Comparison of ENCODE assay signal across 20 cellular contexts in the genomic region with DNA sequence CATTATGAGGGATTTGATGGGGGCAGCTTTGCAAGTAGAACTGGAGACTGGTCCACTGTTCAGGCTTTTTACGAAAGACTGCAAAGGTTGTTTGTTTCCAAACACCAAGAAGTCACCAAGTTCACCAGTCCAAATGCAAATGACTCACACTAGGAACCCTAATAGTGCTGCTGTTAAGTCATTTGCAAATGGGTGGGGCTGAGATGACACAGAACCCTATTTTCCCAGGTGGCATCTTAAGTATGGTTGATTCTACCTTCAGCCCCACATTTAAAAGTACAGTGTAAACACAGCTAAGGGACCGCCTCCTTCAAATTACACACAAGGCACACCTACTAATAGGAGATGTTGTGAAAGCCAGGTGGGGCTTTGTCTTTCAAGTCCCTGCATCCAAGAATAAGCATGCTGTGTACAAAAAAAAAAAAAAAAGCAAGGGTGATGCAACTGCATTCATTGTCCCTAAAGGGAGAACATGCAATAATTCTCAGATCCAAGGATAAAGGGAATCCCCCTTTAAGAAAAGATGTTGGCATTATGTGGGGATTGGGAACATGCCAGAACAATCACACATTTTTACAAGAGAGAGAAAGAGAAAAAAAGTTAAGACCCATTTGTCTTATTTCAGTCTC. TPM values are rescaled to one million over a fixed set of nuclear protein-coding genes. Genes with fewer than 3 reads are reported as not detected.
DNase-seq lines count a peak whose midpoint lies in the region; ATAC-seq, FAIRE-seq and TF ChIP-seq lines count a peak whose summit lies in the region.
"Had no signal": no experiment of that assay in that cellular context is flagged by ENCODE, and none has a peak within 500 bp of the region (broad histone marks: within the 10 kb centered on the region; RNA-seq: fewer than 3 reads in every experiment).

No MANE protein-coding gene starts in this region.

- no peak overlapping the region for H2AFZ ChIP-seq in GM23338
- H2AFZ ChIP-seq in mammary epithelial cell (ENCODE audit: low read depth, low read length): peak overlapping the region; percentile 69
- no peak overlapping the region for H2AFZ ChIP-seq in keratinocyte (ENCODE audit: control insufficient read depth, low read length)

- H3K27ac ChIP-seq in GM23338 (ENCODE audit: low read depth) (no peak overlapping the region), mammary epithelial cell (ENCODE audit: insufficient read depth, low read depth, low read length) (peak overlapping the region; percentile 98), keratinocyte (ENCODE audit: control insufficient read depth, insufficient read depth, low read length) (peak overlapping the region; percentile 16)
- H3K27ac ChIP-seq in effector memory CD4-positive, alpha-beta T cell (ENCODE audit: insufficient read depth, low read length, poor library complexity, severe bottlenecking): no peak overlapping the region
- H3K27ac ChIP-seq: gastrocnemius medialis had no signal

- H3K9ac ChIP-seq in mammary epithelial cell (ENCODE audit: insufficient read depth, low read length) (peak overlapping the region; percentile 79), keratinocyte (ENCODE audit: control insufficient read depth, extremely low read depth, insufficient read depth, low read length) (no peak overlapping the region)

- dilution Hi-C loops in mammary epithelial cell (cut with HindIII; ENCODE audit: low sequenced_read_pairs): no loop called here
- dilution Hi-C loops in keratinocyte (cut with MboI; ENCODE audit: extremely low pct_ligation_motif_present, low sequenced_read_pairs): no loop called here

- H3K27me3 Mint-ChIP-seq in GM23338 (ENCODE audit: insufficient read depth, low read depth, poor library complexity): no peaks in the 10 kb centered on the region
- no peaks in the 10 kb centered on the region for H3K27me3 Mint-ChIP-seq in activated T-helper 17 cell treated with anti-CD3 and anti-CD28 coated beads, Interleukin-2, amount 50 U/mL, for 72 hours
- H3K27me3 Mint-ChIP-seq: central memory CD8-positive, alpha-beta T cell; T-helper 17 cell had no signal

- DNase-seq in GM23338 (ENCODE audit: low spot score): peak; percentile 26
- DNase-seq in NCI-H1436 (lab: John Stamatoyannopoulos, UW): peak; percentile 79
- DNase-seq in mammary epithelial cell: peak; percentile 92
- no peak for DNase-seq in keratinocyte (ENCODE audit: low read depth, low spot score)
- DNase-seq in GM10266 (ENCODE audit: extremely low spot score): no peak
- DNase-seq in effector memory CD4-positive, alpha-beta T cell: no peak
- DNase-seq: activated CD4-positive, CD25-positive, alpha-beta regulatory T cell; activated CD8-positive, alpha-beta memory T cell treated with anti-CD3 and anti-CD28 coated beads for 24 hours; effector CD8-positive, alpha-beta T cell; gastrocnemius medialis; GDM1; SHP77 treated with DMSO at 0.1 percent for 48 hours; stimulated activated CD4-positive, alpha-beta T cell treated with anti-CD3 and anti-CD28 coated beads, Interleukin-4, amount 100 ng/mL, for 4 hours; stimulated activated CD8-positive, alpha-beta memory T cell treated with anti-CD3 and anti-CD28 coated beads, Interleukin-4, amount 100 ng/mL, for 48 hours; T-helper 17 cell had no signal

- peaks cover 40% of the 10 kb centered on the region for H3K79me2 ChIP-seq in GM23338 (replicated peaks; ENCODE audit: insufficient read depth)
- H3K79me2 ChIP-seq in mammary epithelial cell (ENCODE audit: insufficient read depth, low read length): no peaks in the 10 kb centered on the region
- H3K79me2 ChIP-seq in keratinocyte (ENCODE audit: control insufficient read depth, insufficient read depth, low read length): no peaks in the 10 kb centered on the region

- H3K9me3 ChIP-seq in mammary epithelial cell (replicated peaks; ENCODE audit: insufficient read depth, low read length) (no peaks in the 10 kb centered on the region), keratinocyte (ENCODE audit: control insufficient read depth, low read depth, low read length) (no peaks in the 10 kb centered on the region)
- no peaks in the 10 kb centered on the region for H3K9me3 ChIP-seq in effector memory CD4-positive, alpha-beta T cell (ENCODE audit: control insufficient read depth, low read length)
- H3K9me3 ChIP-seq: gastrocnemius medialis had no signal

- H3K4me3 Mint-ChIP-seq in GM23338: no peak overlapping the region; the same call in 2 of the 3 replicates
- no peak overlapping the region for H3K4me3 Mint-ChIP-seq in activated T-helper 17 cell treated with anti-CD3 and anti-CD28 coated beads, Interleukin-2, amount 50 U/mL, for 72 hours
- H3K4me3 Mint-ChIP-seq: central memory CD8-positive, alpha-beta T cell; T-helper 17 cell had no signal

- WGBS in mammary epithelial cell (ENCODE audit: low coverage, missing lambda C conversion rate): 94% methylated on average over 2 of the region's 2 CpGs

- H3K4me3 ChIP-seq in GM23338 (no peak overlapping the region), mammary epithelial cell (replicated peaks in 1 of 3; ENCODE audit: insufficient read depth in 1 of 3, low read depth in 2 of 3, low read length in 3 of 3) (peak overlapping the region; percentile 34 to 42 (median 37)), keratinocyte (ENCODE audit: control insufficient read depth in 2 of 3, extremely low read depth in 1 of 3, insufficient read depth in 2 of 3, low read depth in 1 of 3, low read length in 3 of 3) (no peak overlapping the region)
- no peak overlapping the region for H3K4me3 ChIP-seq in effector memory CD4-positive, alpha-beta T cell (ENCODE audit: insufficient read depth, low read depth, low read length, poor library complexity, severe bottlenecking)
- H3K4me3 ChIP-seq: gastrocnemius medialis had no signal

- TF ChIP-seq CTCF in GM23338 (conservative IDR thresholded peaks at IDR 0.05; ENCODE audit: low read depth in 2 of 2) (no peak), mammary epithelial cell (conservative IDR thresholded peaks at IDR 0.05 in 1 of 2, IDR thresholded peaks at IDR 0.05 in 1 of 2; ENCODE audit: extremely low read depth in 1 of 2, insufficient read depth in 1 of 2, low read depth in 1 of 2, low read length in 2 of 2) (no peak), keratinocyte (optimal IDR thresholded peaks at IDR 0.05 in 1 of 3, IDR thresholded peaks at IDR 0.05 in 1 of 3, conservative IDR thresholded peaks at IDR 0.05 in 1 of 3; ENCODE audit: extremely low read depth in 1 of 3, insufficient read depth in 2 of 3, low read length in 3 of 3) (no peak), GM10266 (IDR thresholded peaks at IDR 0.05; ENCODE audit: control insufficient read depth, insufficient read depth, low read depth, missing control alignments) (no peak)

- H4K20me1 ChIP-seq in GM23338 (replicated peaks; ENCODE audit: insufficient read depth) (no peaks in the 10 kb centered on the region), mammary epithelial cell (ENCODE audit: insufficient read depth, low read length) (no peaks in the 10 kb centered on the region), keratinocyte (ENCODE audit: control insufficient read depth, extremely low read depth, insufficient read depth, low read length) (no peaks in the 10 kb centered on the region)

- ATAC-seq in GM23338 (no peak; the same call in 2 of the 3 replicates), HG02885 (IDR thresholded peaks at IDR 0.05; ENCODE audit: poor library complexity, unreplicated experiment) (no peak)
- ATAC-seq in activated T-helper 17 cell treated with anti-CD3 and anti-CD28 coated beads, Interleukin-2, amount 50 U/mL, for 72 hours (replicated peaks): no peak
- ATAC-seq: gastrocnemius medialis, T-helper 17 cell had no signal

- H3K36me3 Mint-ChIP-seq in GM23338 (ENCODE audit: low read depth): peaks cover 14% of the 10 kb centered on the region; the same call in 2 of the 3 replicates
- H3K36me3 Mint-ChIP-seq in activated T-helper 17 cell treated with anti-CD3 and anti-CD28 coated beads, Interleukin-2, amount 50 U/mL, for 72 hours (ENCODE audit: low read depth): no peaks in the 10 kb centered on the region

- intact Hi-C loops in mammary epithelial cell (cut with micrococcal nuclease): loop anchor here (1.0 kb wide), 1 partner anchor 167 kb away; a partner anchor contains a TSS

- H3K4me2 ChIP-seq in GM23338: peak overlapping the region; percentile 40; the same call in 1 of the 2 replicates
- H3K4me2 ChIP-seq in mammary epithelial cell (ENCODE audit: insufficient read depth, low read depth, low read length): peak overlapping the region; percentile 84
- H3K4me2 ChIP-seq in keratinocyte (ENCODE audit: control insufficient read depth, extremely low read depth, insufficient read depth, low read depth, low read length): peak overlapping the region; percentile 22

- peaks cover 27% of the 10 kb centered on the region for H3K4me1 ChIP-seq in GM23338 (ENCODE audit: insufficient read depth)
- peaks cover 20% of the 10 kb centered on the region for H3K4me1 ChIP-seq in mammary epithelial cell (ENCODE audit: insufficient read depth, low read length)
- peaks cover 18% of the 10 kb centered on the region for H3K4me1 ChIP-seq in keratinocyte (ENCODE audit: control insufficient read depth, extremely low read depth, insufficient read depth, low read length)
- no peaks in the 10 kb centered on the region for H3K4me1 ChIP-seq in effector memory CD4-positive, alpha-beta T cell (ENCODE audit: control insufficient read depth, insufficient read depth, low read length, poor library complexity, severe bottlenecking)
- H3K4me1 ChIP-seq: gastrocnemius medialis had no signal

- peaks cover 23% of the 10 kb centered on the region; the same call in 2 of the 3 replicates for H3K9me3 Mint-ChIP-seq in GM23338
- peaks cover 8% of the 10 kb centered on the region for H3K9me3 Mint-ChIP-seq in activated T-helper 17 cell treated with anti-CD3 and anti-CD28 coated beads, Interleukin-2, amount 50 U/mL, for 72 hours
- H3K9me3 Mint-ChIP-seq: activated T-helper 2 cell treated with anti-CD3 and anti-CD28 coated beads, Interferon-gamma antibody, Interleukin-2, Interleukin-4, amounts not matched to agents 10 μg/mL and 5 μg/mL and 100 μg/mL, durations not matched to agents 14 hours and 24 hours and 36 hours had no signal

- H3K9me1 ChIP-seq in keratinocyte (ENCODE audit: control insufficient read depth, extremely low read depth, insufficient read depth, low read length): no peaks in the 10 kb centered on the region

- 0 out of 2 replicates have a peak overlapping the region, but pooled peaks have one; percentile 66 for H3K27ac Mint-ChIP-seq in GM23338
- H3K27ac Mint-ChIP-seq in activated T-helper 17 cell treated with anti-CD3 and anti-CD28 coated beads, Interleukin-2, amount 50 U/mL, for 72 hours: no peak overlapping the region
- H3K27ac Mint-ChIP-seq: activated T-helper 2 cell treated with anti-CD3 and anti-CD28 coated beads, Interferon-gamma antibody, Interleukin-2, Interleukin-4, amounts not matched to agents 10 μg/mL and 5 μg/mL and 100 μg/mL, durations not matched to agents 14 hours and 24 hours and 36 hours; T-helper 17 cell had no signal

- H3K27me3 ChIP-seq in GM23338 (ENCODE audit: insufficient read depth) (no peaks in the 10 kb centered on the region), mammary epithelial cell (ENCODE audit: insufficient read depth, low read length) (no peaks in the 10 kb centered on the region), keratinocyte (ENCODE audit: control insufficient read depth, extremely low read depth, insufficient read depth, low read length) (no peaks in the 10 kb centered on the region)
- no peaks in the 10 kb centered on the region for H3K27me3 ChIP-seq in effector memory CD4-positive, alpha-beta T cell (replicated peaks; ENCODE audit: control insufficient read depth, insufficient read depth, low read length, poor library complexity, severe bottlenecking)
- H3K27me3 ChIP-seq: gastrocnemius medialis had no signal

- CTCF ChIA-PET in mammary epithelial cell (lab: Charles Lee; ENCODE audit: low non-redundant PET): no interaction called here

- in situ Hi-C loops in mammary epithelial cell (cut with MboI; ENCODE audit: low sequenced_read_pairs in 2 of 2): no loop called here

- TSS peak; percentile 99 for BruUV-seq in mammary epithelial cell (replicated peaks; lab: Mats Ljungman, UMichigan)

- FAIRE-seq in keratinocyte (lab: Jason Lieb, UNC): peak; percentile 71
- FAIRE-seq: GM12891 had no signal

- H3F3A ChIP-seq in GM23338 (replicated peaks; ENCODE audit: low read depth): no peaks in the 10 kb centered on the region

- no peaks in the 10 kb centered on the region for H3K36me3 ChIP-seq in GM23338 (ENCODE audit: insufficient read depth)
- H3K36me3 ChIP-seq in mammary epithelial cell (ENCODE audit: insufficient read depth, low read length): no peaks in the 10 kb centered on the region
- no peaks in the 10 kb centered on the region for H3K36me3 ChIP-seq in keratinocyte (ENCODE audit: control insufficient read depth in 2 of 2, extremely low read depth in 1 of 2, insufficient read depth in 2 of 2, low read length in 2 of 2)
- no peaks in the 10 kb centered on the region for H3K36me3 ChIP-seq in effector memory CD4-positive, alpha-beta T cell (ENCODE audit: control insufficient read depth, insufficient read depth, low read length)
- H3K36me3 ChIP-seq: gastrocnemius medialis had no signal

- H3K9me2 ChIP-seq in GM23338 (ENCODE audit: insufficient read depth): peaks cover 4% of the 10 kb centered on the region

- H3K4me1 Mint-ChIP-seq in GM23338: peaks cover 24% of the 10 kb centered on the region
- no peaks in the 10 kb centered on the region for H3K4me1 Mint-ChIP-seq in activated T-helper 17 cell treated with anti-CD3 and anti-CD28 coated beads, Interleukin-2, amount 50 U/mL, for 72 hours
- H3K4me1 Mint-ChIP-seq: central memory CD8-positive, alpha-beta T cell; T-helper 17 cell had no signal

RNA-seq across cellular contexts. Expression of a gene that starts 27.3 kb away (rescaled TPM):
- 5.1 and 6.8 TPM in 2 replicates for total RNA-seq in GM23338 (2014; rRNA removed; shearing (Covaris generic))
- polyA plus RNA-seq in GM23338 (2016; fragmentation: Nextera tagmentation; extraction: Ambion mirVana): 4.2 and 5.2 TPM in 2 replicates
- 1 to 10 TPM; 1.4 to 2.5 TPM for total RNA-seq in mammary epithelial cell
- polyA plus RNA-seq in mammary epithelial cell: 0.74 TPM
- polyA minus RNA-seq in mammary epithelial cell: 1.3 TPM
- 0.14 to 0.49 TPM (median 0.35 TPM) in 3 replicates for polyA plus RNA-seq in keratinocyte
- 0.71 TPM for polyA plus RNA-seq in keratinocyte (2011; ENCODE audit: low read depth)
- polyA plus RNA-seq in keratinocyte (2011; cell fraction: cytosol; rRNA removed): 0.18 and 0.30 TPM in 2 replicates
- polyA plus RNA-seq in keratinocyte (2011; cell fraction: nucleus; rRNA removed): 0.36 and 0.59 TPM in 2 replicates
- 0.10 and 0.85 TPM in 2 replicates for polyA plus RNA-seq in keratinocyte (2012; ENCODE audit: low replicate concordance)
- 0.10 to 0.46 TPM in 2 of 3 replicates, not detected in the other for polyA minus RNA-seq in keratinocyte
- not detected for polyA minus RNA-seq in keratinocyte (2011; cell fraction: cytosol; rRNA and poly(A)+ RNA removed)
- polyA minus RNA-seq in keratinocyte (2011; cell fraction: nucleus; rRNA and poly(A)+ RNA removed): 0.31 and 0.32 TPM in 2 replicates
- not detected for total RNA-seq in activated T-helper 17 cell treated with anti-CD3 and anti-CD28 coated beads, Interleukin-2, amount 50 U/mL, for 72 hours
- total RNA-seq: activated T-helper 2 cell treated with anti-CD3 and anti-CD28 coated beads, Interferon-gamma antibody, Interleukin-2, Interleukin-4, amounts not matched to agents 10 μg/mL and 5 μg/mL and 100 μg/mL, durations not matched to agents 14 hours and 24 hours and 36 hours; T-helper 17 cell had no signal

Comparison
In these comparisons a context has a peak if more than half of its experiments do, and no peak if none do; other contexts are left out.
1. DNase-seq: peak in GM23338 (single experiment), NCI-H1436 (single experiment) and mammary epithelial cell (single experiment); none in keratinocyte (single experiment), GM10266 (single experiment) and effector memory CD4-positive, alpha-beta T cell (0 of 3).
2. H3K27ac ChIP-seq: peak in mammary epithelial cell (single experiment) and keratinocyte (single experiment); none in GM23338 (single experiment) and effector memory CD4-positive, alpha-beta T cell (single experiment).
3. H3K4me2 ChIP-seq: peak in every context shown above with its lines; median percentile 84 in mammary epithelial cell; 40 in GM23338; 22 in keratinocyte.
4. H3K4me3 ChIP-seq: peak in mammary epithelial cell (3 of 3); none in GM23338 (single experiment), keratinocyte (0 of 3) and effector memory CD4-positive, alpha-beta T cell (single experiment).